In genomic region chr17:44178133-44178532, GRCh38 we compare ENCODE assay signal across 2 cellular contexts.
TF ChIP-seq lines count a peak whose summit lies in the region.

No MANE protein-coding gene starts in this region.

TF ChIP-seq in GM23338, 12 proteins besides CTCF, POLR2A, EP300 and RAD21:
- no peak for TF ChIP-seq JUNB (IDR thresholded peaks at IDR 0.05; ENCODE audit: unreplicated experiment)
- TF ChIP-seq EZH2phosphoT487 (IDR thresholded peaks at IDR 0.05; ENCODE audit: unreplicated experiment), result no peak

TF ChIP-seq in GM12878, 131 proteins besides CTCF, POLR2A, EP300 and RAD21:
- TF ChIP-seq BCLAF1 (IDR thresholded peaks at IDR 0.05) (no peak), PRDM15 (CRISPR knock-in tag; IDR thresholded peaks at IDR 0.05) (no peak), RB1 (IDR thresholded peaks at IDR 0.05; ENCODE audit: borderline replicate concordance) (no peak)
TF ChIP-seq in GM12878: peak in this region for 0.
